16 cellular contexts compared by ENCODE assay signal in the genomic region with DNA sequence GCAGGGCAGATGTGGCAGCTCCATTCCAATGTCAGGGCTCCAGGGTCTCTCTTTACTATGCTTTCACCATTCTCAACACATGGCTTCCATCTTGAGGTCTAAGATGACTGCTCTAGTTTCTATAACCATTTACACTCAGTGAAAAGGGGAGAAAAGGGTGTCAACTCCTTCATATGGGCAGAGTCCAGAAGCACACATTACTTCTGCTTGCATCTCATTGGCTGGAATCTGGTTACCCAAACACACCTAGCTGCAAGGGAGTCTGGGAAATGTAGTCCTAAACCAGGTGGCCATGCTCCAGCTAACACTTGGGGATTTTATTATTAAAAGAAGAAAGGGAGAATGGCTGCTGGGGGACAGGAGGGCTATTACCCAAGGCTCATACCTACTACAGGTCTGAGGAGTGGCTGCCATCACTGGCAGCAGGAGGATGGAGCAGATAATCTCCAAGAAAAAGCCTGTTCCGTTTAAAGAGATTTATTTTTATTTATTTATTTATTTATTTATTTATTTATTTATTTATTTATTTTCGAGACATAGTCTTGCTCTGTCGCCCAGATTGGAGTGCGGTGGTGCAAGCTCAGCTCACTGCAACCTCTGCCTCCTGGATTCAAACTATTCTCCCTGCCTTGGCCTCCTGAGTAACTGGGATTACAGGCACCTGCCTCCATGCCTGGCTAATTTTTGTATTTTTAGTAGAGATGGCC. TPM values are rescaled to one million over a fixed set of nuclear protein-coding genes. Genes with fewer than 3 reads are reported as not detected.
DNase-seq lines count a peak whose midpoint lies in the region; ATAC-seq, FAIRE-seq and TF ChIP-seq lines count a peak whose summit lies in the region.
"Had no signal": no experiment of that assay in that cellular context is flagged by ENCODE, and none has a peak within 500 bp of the region (broad histone marks: within the 10 kb centered on the region; RNA-seq: fewer than 3 reads in every experiment).

No MANE protein-coding gene starts in this region.

- no peak overlapping the region for H2AFZ ChIP-seq in GM23338
- H2AFZ ChIP-seq: neural progenitor cell had no signal

- peaks cover 47% of the 10 kb centered on the region for H3K4me1 Mint-ChIP-seq in GM23338
- no peaks in the 10 kb centered on the region for H3K4me1 Mint-ChIP-seq in activated T-helper 1 cell treated with anti-CD3 and anti-CD28 coated beads, Interleukin-12 subunit alpha, Interleukin-12 subunit beta, Interleukin-2, Interleukin-4 antibody, amounts not matched to agents 30 ng/mL and 10 ng/mL and 1 ng/mL, durations not matched to agents 14 hours and 24 hours and 36 hours (ENCODE audit: low read depth)
- H3K4me1 Mint-ChIP-seq in effector memory CD8-positive, alpha-beta T cell (ENCODE audit: low read depth in 2 of 2) = no peaks in the 10 kb centered on the region
- H3K4me1 Mint-ChIP-seq: activated naive CD4-positive, alpha-beta T cell treated with anti-CD3 and anti-CD28 coated beads, Interleukin-2, amount 50 U/mL, for 24 hours had no signal

- H3F3A ChIP-seq in GM23338 (replicated peaks; ENCODE audit: low read depth) = 0 out of 2 replicates have a peak, but pooled peaks cover 3% of the 10 kb centered on the region

- H3K9me3 ChIP-seq in gastroesophageal sphincter = peaks cover 0 to 14% (median 0%) of the 10 kb centered on the region in 3 donors

- peaks cover 38% of the 10 kb centered on the region for H3K27me3 Mint-ChIP-seq in GM23338 (ENCODE audit: insufficient read depth, low read depth, poor library complexity)
- H3K27me3 Mint-ChIP-seq in activated T-helper 1 cell treated with anti-CD3 and anti-CD28 coated beads, Interleukin-12 subunit alpha, Interleukin-12 subunit beta, Interleukin-2, Interleukin-4 antibody, amounts not matched to agents 30 ng/mL and 10 ng/mL and 1 ng/mL, durations not matched to agents 14 hours and 24 hours and 36 hours (ENCODE audit: insufficient read depth) = peaks cover 22% of the 10 kb centered on the region
- H3K27me3 Mint-ChIP-seq in effector memory CD8-positive, alpha-beta T cell = peaks cover 30 to 64% of the 10 kb centered on the region in 2 donors

- H3K4me3 Mint-ChIP-seq in GM23338 = no peak overlapping the region
- no peak overlapping the region for H3K4me3 Mint-ChIP-seq in activated T-helper 1 cell treated with anti-CD3 and anti-CD28 coated beads, Interleukin-12 subunit alpha, Interleukin-12 subunit beta, Interleukin-2, Interleukin-4 antibody, amounts not matched to agents 30 ng/mL and 10 ng/mL and 1 ng/mL, durations not matched to agents 14 hours and 24 hours and 36 hours
- H3K4me3 Mint-ChIP-seq in effector memory CD8-positive, alpha-beta T cell = no peak overlapping the region
- H3K4me3 Mint-ChIP-seq: activated naive CD4-positive, alpha-beta T cell treated with anti-CD3 and anti-CD28 coated beads, Interleukin-2, amount 50 U/mL, for 24 hours; neural progenitor cell had no signal

- WGBS in gastroesophageal sphincter (ENCODE audit: low coverage in 1 of 2), 2 donors = 71 to 90% methylated on average over 1 to 3 of the region's 4 CpGs

- no peak overlapping the region; the same call in 1 of the 2 replicates for H3K27ac Mint-ChIP-seq in GM23338
- H3K27ac Mint-ChIP-seq in activated T-helper 1 cell treated with anti-CD3 and anti-CD28 coated beads, Interleukin-12 subunit alpha, Interleukin-12 subunit beta, Interleukin-2, Interleukin-4 antibody, amounts not matched to agents 30 ng/mL and 10 ng/mL and 1 ng/mL, durations not matched to agents 14 hours and 24 hours and 36 hours = no peak overlapping the region
- H3K27ac Mint-ChIP-seq in effector memory CD8-positive, alpha-beta T cell = no peak overlapping the region
- H3K27ac Mint-ChIP-seq: activated naive CD4-positive, alpha-beta T cell treated with anti-CD3 and anti-CD28 coated beads, Interleukin-2, amount 50 U/mL, for 24 hours; neural progenitor cell had no signal

- no peak overlapping the region for H3K4me3 ChIP-seq in GM23338
- no peak overlapping the region for H3K4me3 ChIP-seq in bronchial epithelial cell (ENCODE audit: low read depth, low read length)
- H3K4me3 ChIP-seq in gastroesophageal sphincter = no peak overlapping the region
- H3K4me3 ChIP-seq: neural progenitor cell had no signal

- H3K27me3 ChIP-seq in GM23338 (ENCODE audit: insufficient read depth) = peaks cover 22% of the 10 kb centered on the region; the same call in 1 of the 2 replicates
- peaks cover 16% of the 10 kb centered on the region for H3K27me3 ChIP-seq in bronchial epithelial cell (ENCODE audit: control insufficient read depth, insufficient read depth, low read length)
- peaks cover 73% of the 10 kb centered on the region for H3K27me3 ChIP-seq in gastroesophageal sphincter

- H3K4me2 ChIP-seq in GM23338 = no peak overlapping the region
- H3K4me2 ChIP-seq: KMS-11, neural progenitor cell had no signal

- no peaks in the 10 kb centered on the region for H3K79me2 ChIP-seq in GM23338 (replicated peaks; ENCODE audit: insufficient read depth)

- no peak for FAIRE-seq in bronchial epithelial cell (lab: Jason Lieb, UNC)

- no peaks in the 10 kb centered on the region; the same call in 2 of the 3 replicates for H3K9me3 Mint-ChIP-seq in GM23338
- no peaks in the 10 kb centered on the region for H3K9me3 Mint-ChIP-seq in activated T-helper 1 cell treated with anti-CD3 and anti-CD28 coated beads, Interleukin-12 subunit alpha, Interleukin-12 subunit beta, Interleukin-2, Interleukin-4 antibody, amounts not matched to agents 30 ng/mL and 10 ng/mL and 1 ng/mL, durations not matched to agents 14 hours and 24 hours and 36 hours
- H3K9me3 Mint-ChIP-seq in effector memory CD8-positive, alpha-beta T cell = no peaks in the 10 kb centered on the region
- H3K9me3 Mint-ChIP-seq: activated naive CD4-positive, alpha-beta T cell treated with anti-CD3 and anti-CD28 coated beads, Interleukin-2, amount 50 U/mL, for 24 hours had no signal

- H3K4me1 ChIP-seq in GM23338 (ENCODE audit: insufficient read depth) (peaks cover 31% of the 10 kb centered on the region), gastroesophageal sphincter (no peaks in the 10 kb centered on the region)

- H4K20me1 ChIP-seq in GM23338 (replicated peaks; ENCODE audit: insufficient read depth) = no peaks in the 10 kb centered on the region

- DNase-seq in AML-193 (lab: John Stamatoyannopoulos, UW) = peak; percentile 5 to 7
- peak; percentile 81 for DNase-seq in GM23338 (ENCODE audit: low spot score)
- peak; percentile 32 for DNase-seq in NCI-H2227 (lab: John Stamatoyannopoulos, UW; ENCODE audit: unreplicated experiment)
- DNase-seq in bronchial epithelial cell (ENCODE audit: low read depth) = peak; percentile 45
- no peak for DNase-seq in activated T-helper 1 cell treated with anti-CD3 and anti-CD28 coated beads, Interleukin-12 subunit alpha, Interleukin-12 subunit beta, Interleukin-2, Interleukin-4 antibody, amounts not matched to agents 30 ng/mL and 10 ng/mL and 1 ng/mL, durations not matched to agents 14 hours and 24 hours and 36 hours (ENCODE audit: low spot score)
- no peak for DNase-seq in effector memory CD8-positive, alpha-beta T cell
- DNase-seq in Ammon's horn (ENCODE audit: low spot score) = no peak
- DNase-seq: C1 segment of cervical spinal cord, cerebellar nuclear complex, NCI-H2107 had no signal

- ATAC-seq in GM23338 (peak; percentile 57), gastroesophageal sphincter (no peak)
- ATAC-seq in effector memory CD8-positive, alpha-beta T cell (replicated peaks) = no peak

- intact Hi-C loops in activated T-helper 1 cell treated with anti-CD3 and anti-CD28 coated beads, Interleukin-12 subunit alpha, Interleukin-12 subunit beta, Interleukin-2, Interleukin-4 antibody, amounts not matched to agents 30 ng/mL and 10 ng/mL and 1 ng/mL, durations not matched to agents 14 hours and 24 hours and 36 hours (cut with micrococcal nuclease) = no loop called here

- no peak for TF ChIP-seq CTCF in GM23338 (conservative IDR thresholded peaks at IDR 0.05; ENCODE audit: low read depth in 2 of 2)
- TF ChIP-seq CTCF in bronchial epithelial cell (IDR thresholded peaks at IDR 0.05; ENCODE audit: insufficient read depth, low read length, severe bottlenecking) = no peak
- TF ChIP-seq CTCF in gastroesophageal sphincter (IDR thresholded peaks at IDR 0.05) = no peak

- no peak for TF ChIP-seq POLR2A in gastroesophageal sphincter (IDR thresholded peaks at IDR 0.05)

- H3K36me3 ChIP-seq in GM23338 (ENCODE audit: insufficient read depth) (no peaks in the 10 kb centered on the region), bronchial epithelial cell (ENCODE audit: control insufficient read depth, insufficient read depth, low read length) (no peaks in the 10 kb centered on the region), gastroesophageal sphincter (no peaks in the 10 kb centered on the region)
- H3K36me3 ChIP-seq: neural progenitor cell had no signal

- no peak for TF ChIP-seq EP300 in gastroesophageal sphincter (IDR thresholded peaks at IDR 0.05)

- no peaks in the 10 kb centered on the region; the same call in 1 of the 2 replicates for H3K9me2 ChIP-seq in GM23338 (ENCODE audit: insufficient read depth)

- H3K36me3 Mint-ChIP-seq in GM23338 (ENCODE audit: low read depth) = no peaks in the 10 kb centered on the region
- H3K36me3 Mint-ChIP-seq in activated T-helper 1 cell treated with anti-CD3 and anti-CD28 coated beads, Interleukin-12 subunit alpha, Interleukin-12 subunit beta, Interleukin-2, Interleukin-4 antibody, amounts not matched to agents 30 ng/mL and 10 ng/mL and 1 ng/mL, durations not matched to agents 14 hours and 24 hours and 36 hours (ENCODE audit: low read depth) = no peaks in the 10 kb centered on the region
- H3K36me3 Mint-ChIP-seq in effector memory CD8-positive, alpha-beta T cell (ENCODE audit: insufficient read depth) = peaks cover 3% of the 10 kb centered on the region
- H3K36me3 Mint-ChIP-seq: activated naive CD4-positive, alpha-beta T cell treated with anti-CD3 and anti-CD28 coated beads, Interleukin-2, amount 50 U/mL, for 24 hours; neural progenitor cell had no signal

- H3K27ac ChIP-seq in GM23338 (ENCODE audit: low read depth) (no peak overlapping the region), gastroesophageal sphincter (no peak overlapping the region)
- H3K27ac ChIP-seq: KMS-11, neural progenitor cell had no signal

TF ChIP-seq in GM23338, 12 proteins besides CTCF, POLR2A, EP300 and RAD21 (continues in another document):
- no peak for TF ChIP-seq NANOG (IDR thresholded peaks at IDR 0.05; ENCODE audit: borderline replicate concordance)

RNA-seq across cellular contexts. Expression of gene LBX1, which starts 29.1 kb away (rescaled TPM):
- total RNA-seq in GM23338 (2014; rRNA removed; shearing (Covaris generic)) = not detected in 2 replicates
- not detected in 2 replicates for polyA plus RNA-seq in GM23338 (2016; fragmentation: Nextera tagmentation; extraction: Ambion mirVana)
- total RNA-seq in bronchial epithelial cell (not detected in 2 replicates), gastroesophageal sphincter (not detected)
- not detected in 2 replicates for total RNA-seq in activated T-helper 1 cell treated with anti-CD3 and anti-CD28 coated beads, Interleukin-12 subunit alpha, Interleukin-12 subunit beta, Interleukin-2, Interleukin-4 antibody, amounts not matched to agents 30 ng/mL and 10 ng/mL and 1 ng/mL, durations not matched to agents 14 hours and 24 hours and 36 hours
- total RNA-seq: lower leg skin, subcutaneous adipose tissue had no signal

Comparison
In these comparisons a context has a peak if more than half of its experiments do, and no peak if none do; other contexts are left out.
1. DNase-seq: peak in AML-193 (2 of 2), GM23338 (single experiment), NCI-H2227 (single experiment) and bronchial epithelial cell (single experiment); none in activated T-helper 1 cell treated with anti-CD3 and anti-CD28 coated beads, Interleukin-12 subunit alpha, Interleukin-12 subunit beta, Interleukin-2, Interleukin-4 antibody, amounts not matched to agents 30 ng/mL and 10 ng/mL and 1 ng/mL, durations not matched to agents 14 hours and 24 hours and 36 hours (single experiment), effector memory CD8-positive, alpha-beta T cell (0 of 3) and Ammon's horn (single experiment).